Comparison of ENCODE assay signal across 20 cellular contexts in genomic region chr4:123651536-123652175, GRCh38.
DNase-seq lines count a peak whose midpoint lies in the region; TF ChIP-seq lines count a peak whose summit lies in the region.
"Had no signal": no experiment of that assay in that cellular context is flagged by ENCODE, and none has a peak within 500 bp of the region (broad histone marks: within the 10 kb centered on the region; RNA-seq: fewer than 3 reads in every experiment).

No MANE protein-coding gene starts in this region.

- H3K27me3 ChIP-seq in muscle layer of duodenum (ENCODE audit: low read depth, low read length) (no peaks in the 10 kb centered on the region), subcutaneous abdominal adipose tissue (ENCODE audit: control insufficient read depth in 5 of 5, insufficient read depth in 4 of 5, low read length in 5 of 5) (no peaks in the 10 kb centered on the region)
- H3K27me3 ChIP-seq: thyroid gland had no signal

- no peaks in the 10 kb centered on the region for H3K9me3 ChIP-seq in muscle layer of duodenum (ENCODE audit: control insufficient read depth in 1 of 2, low read length in 2 of 2)
- H3K9me3 ChIP-seq in subcutaneous abdominal adipose tissue (ENCODE audit: control insufficient read depth in 5 of 5, low read length in 5 of 5), result peaks cover 0 to 5% (median 0%) of the 10 kb centered on the region in 5 donors
- H3K9me3 ChIP-seq: thyroid gland had no signal

- no peaks in the 10 kb centered on the region for H3K27me3 Mint-ChIP-seq in chondrocyte (ENCODE audit: low read depth)

- H3K4me1 ChIP-seq in muscle layer of duodenum (ENCODE audit: control insufficient read depth in 1 of 2, insufficient read depth in 2 of 2, low read length in 2 of 2) (peaks cover 7 to 21% of the 10 kb centered on the region in 2 donors), subcutaneous abdominal adipose tissue (ENCODE audit: control insufficient read depth in 5 of 5, insufficient read depth in 5 of 5, low read length in 5 of 5) (peaks cover 3 to 38% (median 29%) of the 10 kb centered on the region in 5 donors)
- H3K4me1 ChIP-seq: thyroid gland had no signal

- no peaks in the 10 kb centered on the region for H3K36me3 ChIP-seq in muscle layer of duodenum (ENCODE audit: control insufficient read depth in 1 of 2, insufficient read depth in 2 of 2, low read length in 2 of 2)
- no peaks in the 10 kb centered on the region for H3K36me3 ChIP-seq in subcutaneous abdominal adipose tissue (ENCODE audit: control insufficient read depth in 5 of 5, insufficient read depth in 5 of 5, low read length in 5 of 5)
- H3K36me3 ChIP-seq: thyroid gland had no signal

- no peak overlapping the region for H3K4me3 ChIP-seq in muscle layer of duodenum (ENCODE audit: low read depth in 1 of 2, low read length in 2 of 2)
- H3K4me3 ChIP-seq in subcutaneous abdominal adipose tissue (ENCODE audit: low read depth in 1 of 5, low read length in 5 of 5), result peak overlapping the region in 1 of 5 donors; percentile 17
- H3K4me3 ChIP-seq: thyroid gland had no signal

- H3K4me1 Mint-ChIP-seq in chondrocyte (ENCODE audit: low read depth), result peaks cover 72% of the 10 kb centered on the region
- H3K4me1 Mint-ChIP-seq: immature natural killer cell had no signal

- no peak overlapping the region for H3K9ac ChIP-seq in subcutaneous abdominal adipose tissue (ENCODE audit: low read length in 5 of 5)

- POLR2A ChIA-PET in RWPE1 (lab: Yijun Ruan, JAX; ENCODE audit: low non-redundant PET), result no interaction called here

- CTCF ChIA-PET in RWPE1 (lab: Yijun Ruan, JAX), result no interaction called here

- H3K27ac ChIP-seq in RWPE1 (peak overlapping the region; percentile 52; the same call in 1 of the 2 replicates), muscle layer of duodenum (ENCODE audit: low read length) (peak overlapping the region; percentile 47), subcutaneous abdominal adipose tissue (ENCODE audit: low read depth, low read length) (peak overlapping the region; percentile 82)
- H3K27ac ChIP-seq: thyroid gland had no signal

- no peaks in the 10 kb centered on the region for H3K36me3 Mint-ChIP-seq in chondrocyte (ENCODE audit: low read depth)
- H3K36me3 Mint-ChIP-seq: CD14-positive monocyte had no signal

- no peak overlapping the region for H3K4me3 Mint-ChIP-seq in chondrocyte (ENCODE audit: unreplicated experiment)
- H3K4me3 Mint-ChIP-seq: CD14-positive monocyte; immature natural killer cell; T-helper 2 cell treated with Interferon-gamma antibody and Interleukin-4, amounts not matched to agents 5 μg/mL and 100 μg/mL, for 36 hours had no signal

- TF ChIP-seq CTCF in RWPE1 (conservative IDR thresholded peaks at IDR 0.05; ENCODE audit: low read depth) (no peak), chondrocyte (IDR thresholded peaks at IDR 0.05) (no peak)

- H3K9me3 Mint-ChIP-seq in chondrocyte (ENCODE audit: low read depth), result no peaks in the 10 kb centered on the region
- H3K9me3 Mint-ChIP-seq: T-helper 2 cell treated with Interferon-gamma antibody and Interleukin-4, amounts not matched to agents 5 μg/mL and 100 μg/mL, for 36 hours had no signal

- DNase-seq in RWPE1 (ENCODE audit: low spot score), result no peak
- DNase-seq in chondrocyte (ENCODE audit: low spot score), result no peak
- DNase-seq in glomerular visceral epithelial cell (ENCODE audit: extremely low spot score), result no peak
- DNase-seq in NCI-H2227 treated with DMSO at 0.1 percent for 48 hours (lab: John Stamatoyannopoulos, UW), result no peak
- DNase-seq in NCI-H82 (lab: John Stamatoyannopoulos, UW), result no peak
- DNase-seq: activated CD8-positive, alpha-beta memory T cell treated with anti-CD3 and anti-CD28 coated beads for 24 hours; glutamatergic neuron; immature natural killer cell; KBM-7; mesenchymal stem cell; NCI-H1092; NCI-H524; OCI-M1; stimulated activated CD4-positive, alpha-beta T cell treated with anti-CD3 and anti-CD28 coated beads, Interleukin-4, amount 100 ng/mL, for 4 hours; stimulated activated CD8-positive, alpha-beta memory T cell treated with anti-CD3 and anti-CD28 coated beads, Interleukin-4, amount 100 ng/mL, for 48 hours; thyroid gland had no signal

- H3K27ac Mint-ChIP-seq in chondrocyte (ENCODE audit: unreplicated experiment), result peak overlapping the region; percentile 38
- H3K27ac Mint-ChIP-seq: CD14-positive monocyte; immature natural killer cell; T-helper 2 cell treated with Interferon-gamma antibody and Interleukin-4, amounts not matched to agents 5 μg/mL and 100 μg/mL, for 36 hours had no signal
